ENCODE assay signal across 22 cellular contexts in the genomic region with DNA sequence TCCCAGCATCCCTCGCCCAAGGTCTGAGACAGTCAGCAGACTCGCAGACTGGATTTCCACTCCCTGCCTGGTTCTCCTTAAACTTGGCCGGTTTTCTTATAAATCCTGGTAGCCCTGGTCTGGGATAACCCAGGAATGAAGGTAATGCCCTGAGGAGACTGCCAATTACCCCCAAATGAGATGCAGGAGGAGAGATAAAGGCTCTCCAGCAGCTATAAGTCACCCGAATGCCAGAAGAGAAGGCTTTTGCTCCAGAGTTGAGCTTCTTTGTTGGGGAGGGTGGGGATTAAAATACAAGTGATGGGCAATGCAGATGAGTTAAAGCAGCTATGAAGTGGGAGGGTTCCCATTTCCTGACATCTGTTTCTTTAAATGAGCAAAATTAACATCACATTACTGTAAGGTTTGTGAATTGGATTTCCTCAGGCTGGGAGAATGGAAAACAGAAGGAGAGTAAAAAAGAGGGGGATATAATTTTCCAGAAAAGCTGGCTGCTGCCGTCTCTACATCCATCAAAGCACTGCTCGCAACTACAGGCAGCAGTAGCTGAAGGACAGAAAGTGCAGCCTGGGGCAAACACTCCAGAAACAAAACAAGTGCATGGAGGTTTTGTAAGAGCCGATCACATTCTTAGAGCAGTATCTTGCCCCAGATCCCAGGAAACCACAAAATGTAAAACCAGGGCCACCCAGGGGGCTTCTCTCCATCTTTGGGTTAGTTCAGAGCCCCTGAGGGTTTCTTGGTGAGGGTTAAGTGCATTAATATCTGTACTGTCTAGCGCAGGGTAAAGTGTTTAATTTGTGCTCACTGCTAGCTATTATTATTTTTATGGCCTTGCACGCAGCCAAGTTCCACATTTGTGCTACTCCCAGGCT.
A peak's percentile ranks its signal among the peaks of the same experiment; 100 is the strongest.
DNase-seq lines count a peak whose midpoint lies in the region; ATAC-seq, FAIRE-seq and TF ChIP-seq lines count a peak whose summit lies in the region.
"Had no signal": no experiment of that assay in that cellular context is flagged by ENCODE, and none has a peak within 500 bp of the region (broad histone marks: within the 10 kb centered on the region; RNA-seq: fewer than 3 reads in every experiment).

No MANE protein-coding gene starts in this region.

- no peak for TF ChIP-seq EP300 in H1 (IDR thresholded peaks at IDR 0.05; ENCODE audit: borderline replicate concordance in 1 of 2, low read depth in 2 of 2, low read length in 2 of 2)

- H3K14ac ChIP-seq in H1 (ENCODE audit: insufficient read length): no peak overlapping the region

- no peak overlapping the region for H3K27ac ChIP-seq in H1 (ENCODE audit: low read depth, low read length)
- H3K27ac ChIP-seq in osteoblast (ENCODE audit: low read depth, low read length): no peak overlapping the region
- no peak overlapping the region for H3K27ac ChIP-seq in ascending aorta
- H3K27ac ChIP-seq: GM23248 had no signal

- H4K20me1 ChIP-seq in Loucy (ENCODE audit: insufficient read depth, low read length, poor library complexity, severe bottlenecking) (no peaks in the 10 kb centered on the region), H1 (replicated peaks in 1 of 2; ENCODE audit: control insufficient read depth in 1 of 2, insufficient read depth in 2 of 2, low read length in 2 of 2) (no peaks in the 10 kb centered on the region), osteoblast (ENCODE audit: insufficient read depth, low read length) (no peaks in the 10 kb centered on the region)

- no peaks in the 10 kb centered on the region for H3F3A ChIP-seq in Loucy (ENCODE audit: low read depth)

- TF ChIP-seq POLR2A in H1 (IDR thresholded peaks at IDR 0.05; ENCODE audit: control extremely low read depth in 1 of 2, low read depth in 2 of 2, low read length in 2 of 2): no peak

- no peaks in the 10 kb centered on the region for H3K9me2 ChIP-seq in Loucy (replicated peaks; ENCODE audit: low read depth, low read length)

- DNase-seq in DMS79 treated with DMSO at 0.1 percent for 48 hours (lab: John Stamatoyannopoulos, UW): peak; percentile 77
- DNase-seq in H1 (ENCODE audit: low read depth in 1 of 2, low spot score in 2 of 2): no peak
- peak; percentile 77 for DNase-seq in osteoblast (ENCODE audit: insufficient read length, low spot score, missing footprints)
- DNase-seq in ascending aorta (ENCODE audit: low spot score in 2 of 2): no peak
- no peak for DNase-seq in NCI-H187 (lab: John Stamatoyannopoulos, UW)
- DNase-seq: AML-193; Caco-2; CD4-positive, CD25-positive, alpha-beta regulatory T cell; GF-D8; GM23248; MG63; NCI-H1105; NCI-H1694; NCI-H2107; NCI-H345; RPMI8226; SIG-M5; SW 1271 had no signal

- no peak overlapping the region for H2AK5ac ChIP-seq in H1 (ENCODE audit: low read depth, low read length)

- no peak overlapping the region for H4K8ac ChIP-seq in H1 (ENCODE audit: extremely low read depth, insufficient read depth, low read length)

- no peaks in the 10 kb centered on the region for H3K9me3 ChIP-seq in Loucy (ENCODE audit: insufficient read depth, low read depth, low read length)
- no peaks in the 10 kb centered on the region for H3K9me3 ChIP-seq in H1 (ENCODE audit: insufficient read depth in 2 of 2, low read depth in 1 of 2, low read length in 1 of 2)
- no peaks in the 10 kb centered on the region for H3K9me3 ChIP-seq in osteoblast (ENCODE audit: low read depth, low read length)
- H3K9me3 ChIP-seq in ascending aorta: no peaks in the 10 kb centered on the region
- H3K9me3 ChIP-seq: Caco-2, MG63 had no signal

- H3K18ac ChIP-seq in H1 (ENCODE audit: extremely low read depth, low read length): no peak overlapping the region

- no peak overlapping the region for H3K4ac ChIP-seq in H1 (replicated peaks; ENCODE audit: insufficient read length, low read depth, low read length)

- intact Hi-C loops in ascending aorta (cut with DNase I): no loop called here

- no peaks in the 10 kb centered on the region for H3K36me3 ChIP-seq in Loucy (ENCODE audit: insufficient read depth, low read length)
- no peaks in the 10 kb centered on the region for H3K36me3 ChIP-seq in H1 (ENCODE audit: control insufficient read depth in 2 of 4, insufficient read depth in 4 of 4, low read length in 3 of 4)
- no peaks in the 10 kb centered on the region for H3K36me3 ChIP-seq in osteoblast (ENCODE audit: insufficient read depth, low read length)
- H3K36me3 ChIP-seq in ascending aorta: peaks cover 5 to 14% of the 10 kb centered on the region in 2 donors
- H3K36me3 ChIP-seq: MG63 had no signal

- H4K91ac ChIP-seq in H1 (replicated peaks; ENCODE audit: insufficient read length, low read length): peak overlapping the region; percentile 15

- H3K4me3 ChIP-seq in Loucy (ENCODE audit: low read length, poor library complexity, severe bottlenecking): peak overlapping the region; percentile 13
- H3K4me3 ChIP-seq in H1 (ENCODE audit: extremely low read depth in 1 of 4, insufficient read depth in 2 of 4, low read depth in 3 of 4, low read length in 4 of 4): no peak overlapping the region
- no peak overlapping the region for H3K4me3 ChIP-seq in osteoblast (ENCODE audit: insufficient read depth, low read length)
- no peak overlapping the region for H3K4me3 ChIP-seq in ascending aorta
- H3K4me3 ChIP-seq: GM23248, MG63 had no signal

- no peak for FAIRE-seq in H1 (lab: Jason Lieb, UNC)
- FAIRE-seq: GM12891, GM18507 had no signal

- no peak overlapping the region for H2BK120ac ChIP-seq in H1 (replicated peaks; ENCODE audit: low read depth, low read length)

- peak overlapping the region; percentile 37 for H3K4me2 ChIP-seq in Loucy (ENCODE audit: low read depth, low read length, poor library complexity, severe bottlenecking)
- H3K4me2 ChIP-seq in H1 (ENCODE audit: insufficient read depth in 1 of 2, low read depth in 2 of 2, low read length in 2 of 2): no peak overlapping the region
- no peak overlapping the region for H3K4me2 ChIP-seq in osteoblast (ENCODE audit: insufficient read depth, low read length)

- no peaks in the 10 kb centered on the region for H3K23me2 ChIP-seq in H1 (ENCODE audit: low read depth, low read length)

- no peak overlapping the region; the same call in 1 of the 2 replicates for H2AFZ ChIP-seq in Loucy (ENCODE audit: low read length)
- H2AFZ ChIP-seq in H1 (ENCODE audit: low read length): no peak overlapping the region
- H2AFZ ChIP-seq in osteoblast (ENCODE audit: low read length): no peak overlapping the region
- H2AFZ ChIP-seq: GM23248 had no signal

- TF ChIP-seq RAD21 in H1 (IDR thresholded peaks at IDR 0.05 in 1 of 2, conservative IDR thresholded peaks at IDR 0.05 in 1 of 2; ENCODE audit: low read depth in 2 of 2, low read length in 2 of 2): no peak

- H3K23ac ChIP-seq in H1 (ENCODE audit: insufficient read length): no peak overlapping the region

- no peaks in the 10 kb centered on the region for H3K79me1 ChIP-seq in H1 (ENCODE audit: low read depth, low read length)

- no peak for ATAC-seq in GM21723 (IDR thresholded peaks at IDR 0.05; ENCODE audit: unreplicated experiment)

- H2BK5ac ChIP-seq in H1 (ENCODE audit: low read depth, low read length): no peak overlapping the region

- H3K56ac ChIP-seq in H1 (replicated peaks; ENCODE audit: insufficient read length, low read depth, low read length): no peak overlapping the region

- CTCF ChIA-PET in H1 (lab: Charles Lee; ENCODE audit: partially characterized antibody): interaction anchor here (0.8 to 2.3 kb wide), 7 partner anchors 9 to 190 kb away, joined by 3 to 8 read pairs (median 4); no protein-coding TSS in a partner anchor

- WGBS in H1 (ENCODE audit: extremely low coverage in 1 of 2, insufficient coverage in 1 of 2, insufficient read length in 1 of 2, insufficient replicate concordance in 2 of 2, low coverage in 1 of 2, low lambda C conversion rate in 2 of 2, missing lambda C conversion rate in 1 of 2), 2 experiments: 87% methylated on average over 9 of the region's 9 CpGs; no CpG with 5 or more reads in 1 of the 2 experiments

- H3K9ac ChIP-seq in Loucy (ENCODE audit: low read depth, low read length, poor library complexity, severe bottlenecking) (peak overlapping the region; percentile 27), H1 (replicated peaks in 1 of 4; ENCODE audit: extremely low read depth in 1 of 4, low read depth in 3 of 4, low read length in 3 of 4) (no peak overlapping the region)
- H3K9ac ChIP-seq: GM23248 had no signal

- no peak overlapping the region for H2BK15ac ChIP-seq in H1 (ENCODE audit: low read length)

- no peak overlapping the region for H2BK20ac ChIP-seq in H1 (ENCODE audit: low read length)

- H4K5ac ChIP-seq in H1 (ENCODE audit: insufficient read length, low read depth, low read length): no peak overlapping the region

- H2BK12ac ChIP-seq in H1 (ENCODE audit: low read depth, low read length): no peak overlapping the region

- no peaks in the 10 kb centered on the region for H3K27me3 ChIP-seq in Loucy (ENCODE audit: insufficient read depth, low read length, poor library complexity, severe bottlenecking)
- H3K27me3 ChIP-seq in H1 (replicated peaks in 1 of 4; ENCODE audit: control insufficient read depth in 3 of 4, extremely low read depth in 1 of 4, insufficient read depth in 3 of 4, low read length in 3 of 4): no peaks in the 10 kb centered on the region
- no peaks in the 10 kb centered on the region for H3K27me3 ChIP-seq in osteoblast (ENCODE audit: insufficient read depth, low read length)
- no peaks in the 10 kb centered on the region for H3K27me3 ChIP-seq in ascending aorta

- H3K79me2 ChIP-seq in Loucy (ENCODE audit: insufficient read depth, low read length): no peaks in the 10 kb centered on the region
- H3K79me2 ChIP-seq in H1 (ENCODE audit: control insufficient read depth in 1 of 2, insufficient read depth in 2 of 2, low read length in 2 of 2): no peaks in the 10 kb centered on the region
- H3K79me2 ChIP-seq in osteoblast (ENCODE audit: insufficient read depth, low read length): no peaks in the 10 kb centered on the region

- TF ChIP-seq CTCF in Loucy (conservative IDR thresholded peaks at IDR 0.05; ENCODE audit: low read length): no peak
- no peak for TF ChIP-seq CTCF in H1 (IDR thresholded peaks at IDR 0.05; ENCODE audit: control extremely low read depth in 1 of 3, insufficient read depth in 1 of 3, low read depth in 1 of 3, low read length in 3 of 3)
- no peak for TF ChIP-seq CTCF in osteoblast (IDR thresholded peaks at IDR 0.05; ENCODE audit: extremely low read depth, low read depth, low read length)
- no peak for TF ChIP-seq CTCF in ascending aorta (IDR thresholded peaks at IDR 0.05)

- H3K4me1 ChIP-seq in Loucy (ENCODE audit: insufficient read depth, low read length, poor library complexity, severe bottlenecking) (peaks cover 16% of the 10 kb centered on the region), H1 (replicated peaks in 1 of 4; ENCODE audit: control insufficient read depth in 3 of 4, insufficient read depth in 4 of 4, low read length in 3 of 4) (peaks cover 0 to 3% (median 1%) of the 10 kb centered on the region in 4 experiments; a peak in 1 of 7 replicates), osteoblast (ENCODE audit: insufficient read depth, low read length) (no peaks in the 10 kb centered on the region), ascending aorta (no peaks in the 10 kb centered on the region)
- H3K4me1 ChIP-seq: Caco-2 had no signal

- POLR2A ChIA-PET in H1 (lab: Charles Lee; ENCODE audit: partially characterized antibody): no interaction called here

TF ChIP-seq in H1, 55 proteins besides CTCF, POLR2A, EP300 and RAD21 (continues in another document):
- no peak for TF ChIP-seq JUN (IDR thresholded peaks at IDR 0.05; ENCODE audit: low read depth, low read length)
- TF ChIP-seq ZNF274 (IDR thresholded peaks at IDR 0.05; ENCODE audit: borderline replicate concordance, extremely low read depth, low read length): no peak

Comparison
In these comparisons a context has a peak if more than half of its experiments do, and no peak if none do; other contexts are left out.
1. DNase-seq: peak in DMS79 treated with DMSO at 0.1 percent for 48 hours (single experiment) and osteoblast (single experiment); none in H1 (0 of 2), ascending aorta (0 of 2) and NCI-H187 (0 of 2).